ENCODE assay signal across 1 cellular context in the genomic region with DNA sequence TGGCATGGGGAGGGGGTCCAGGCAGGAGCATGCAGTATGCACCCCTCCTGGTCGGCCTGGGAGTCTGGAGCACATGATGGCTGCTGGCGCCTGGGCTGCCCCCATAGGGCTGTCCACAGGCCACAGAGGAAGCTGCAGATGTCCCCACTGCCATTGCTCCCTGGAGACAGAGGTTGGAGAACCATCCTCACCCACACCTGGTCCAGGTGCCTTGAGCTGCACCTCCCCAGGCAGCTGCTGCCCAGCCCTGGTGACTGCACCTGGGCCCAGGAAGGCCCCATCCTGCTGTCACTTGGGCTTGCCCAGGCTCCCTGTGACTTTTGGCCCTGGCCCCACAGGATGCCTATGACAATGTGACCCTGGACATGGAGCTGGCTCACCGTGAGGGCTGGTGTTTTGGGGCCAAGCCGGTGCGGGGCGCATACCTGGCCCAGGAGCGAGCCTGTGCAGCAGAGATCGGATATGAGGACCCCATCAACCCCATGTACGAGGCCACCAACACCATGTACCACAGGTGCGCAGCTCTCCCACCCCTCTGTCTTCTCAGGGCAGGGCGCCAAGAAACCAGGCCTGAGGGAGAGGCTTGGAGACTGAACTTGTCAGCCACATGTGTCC.
TF ChIP-seq lines count a peak whose summit lies in the region.
"Not testable (repeated sequence)": the region's sequence is repeated elsewhere in the genome, so short reads cannot be mapped to it uniquely, and the experiment has no call there.

No MANE protein-coding gene starts in this region.

TF ChIP-seq in K562, 482 proteins besides CTCF, POLR2A, EP300 and RAD21:
- TF ChIP-seq NFIC (IDR thresholded peaks at IDR 0.05): peak; percentile 49
- TF ChIP-seq ZFX (CRISPR knock-in tag; IDR thresholded peaks at IDR 0.05): peak; percentile 15; the same call in 1 of the 2 replicates
- TF ChIP-seq HIVEP1 (CRISPR knock-in tag; IDR thresholded peaks at IDR 0.05): peak; percentile 41; the same call in 1 of the 2 replicates
- peak in 1 of 3 experiments; percentile 7 for TF ChIP-seq YY1 (IDR thresholded peaks at IDR 0.05; ENCODE audit: borderline replicate concordance in 1 of 3, control insufficient read depth in 1 of 3, extremely low read depth in 1 of 3, insufficient read depth in 3 of 3, insufficient read length in 1 of 3, insufficient replicate concordance in 2 of 3, low read depth in 1 of 3, low read length in 2 of 3)
- TF ChIP-seq TEAD4 (IDR thresholded peaks at IDR 0.05; ENCODE audit: low read length): not testable (repeated sequence)
- peak; percentile 59; the same call in 1 of the 2 replicates for TF ChIP-seq TEAD4 (CRISPR knock-in tag; IDR thresholded peaks at IDR 0.05; ENCODE audit: borderline replicate concordance)
- TF ChIP-seq ZC3H4 (CRISPR knock-in tag; IDR thresholded peaks at IDR 0.05; ENCODE audit: borderline replicate concordance): peak; percentile 35; the same call in 1 of the 2 replicates
- TF ChIP-seq, protein P1, sequence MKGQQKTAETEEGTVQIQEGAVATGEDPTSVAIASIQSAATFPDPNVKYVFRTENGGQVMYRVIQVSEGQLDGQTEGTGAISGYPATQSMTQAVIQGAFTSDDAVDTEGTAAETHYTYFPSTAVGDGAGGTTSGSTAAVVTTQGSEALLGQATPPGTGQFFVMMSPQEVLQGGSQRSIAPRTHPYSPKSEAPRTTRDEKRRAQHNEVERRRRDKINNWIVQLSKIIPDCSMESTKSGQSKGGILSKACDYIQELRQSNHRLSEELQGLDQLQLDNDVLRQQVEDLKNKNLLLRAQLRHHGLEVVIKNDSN (CRISPR knock-in tag; IDR thresholded peaks at IDR 0.05): 0 out of 2 replicates have a peak, but pooled peaks have one; percentile 21
